Comparison of ENCODE assay signal across 1 cellular context in the genomic region with DNA sequence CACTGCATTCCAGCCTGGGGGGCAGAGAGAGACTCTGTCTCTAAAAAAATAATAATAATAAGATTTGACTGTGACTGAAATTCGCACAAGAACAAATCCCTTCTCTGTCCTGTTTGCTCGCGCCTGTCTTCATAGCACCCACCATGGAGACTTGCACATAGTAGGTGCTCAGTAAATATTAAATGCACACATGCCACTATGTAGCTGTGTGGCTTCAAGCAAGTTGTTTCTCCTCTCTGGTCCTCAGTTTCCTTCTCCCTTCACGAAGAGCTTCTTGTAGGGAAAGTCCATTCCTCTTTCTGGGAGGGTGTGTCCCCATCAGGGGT.
TF ChIP-seq lines count a peak whose summit lies in the region.

No MANE protein-coding gene starts in this region.

TF ChIP-seq in GM23338, 12 proteins besides CTCF, POLR2A, EP300 and RAD21:
- TF ChIP-seq, protein P1, sequence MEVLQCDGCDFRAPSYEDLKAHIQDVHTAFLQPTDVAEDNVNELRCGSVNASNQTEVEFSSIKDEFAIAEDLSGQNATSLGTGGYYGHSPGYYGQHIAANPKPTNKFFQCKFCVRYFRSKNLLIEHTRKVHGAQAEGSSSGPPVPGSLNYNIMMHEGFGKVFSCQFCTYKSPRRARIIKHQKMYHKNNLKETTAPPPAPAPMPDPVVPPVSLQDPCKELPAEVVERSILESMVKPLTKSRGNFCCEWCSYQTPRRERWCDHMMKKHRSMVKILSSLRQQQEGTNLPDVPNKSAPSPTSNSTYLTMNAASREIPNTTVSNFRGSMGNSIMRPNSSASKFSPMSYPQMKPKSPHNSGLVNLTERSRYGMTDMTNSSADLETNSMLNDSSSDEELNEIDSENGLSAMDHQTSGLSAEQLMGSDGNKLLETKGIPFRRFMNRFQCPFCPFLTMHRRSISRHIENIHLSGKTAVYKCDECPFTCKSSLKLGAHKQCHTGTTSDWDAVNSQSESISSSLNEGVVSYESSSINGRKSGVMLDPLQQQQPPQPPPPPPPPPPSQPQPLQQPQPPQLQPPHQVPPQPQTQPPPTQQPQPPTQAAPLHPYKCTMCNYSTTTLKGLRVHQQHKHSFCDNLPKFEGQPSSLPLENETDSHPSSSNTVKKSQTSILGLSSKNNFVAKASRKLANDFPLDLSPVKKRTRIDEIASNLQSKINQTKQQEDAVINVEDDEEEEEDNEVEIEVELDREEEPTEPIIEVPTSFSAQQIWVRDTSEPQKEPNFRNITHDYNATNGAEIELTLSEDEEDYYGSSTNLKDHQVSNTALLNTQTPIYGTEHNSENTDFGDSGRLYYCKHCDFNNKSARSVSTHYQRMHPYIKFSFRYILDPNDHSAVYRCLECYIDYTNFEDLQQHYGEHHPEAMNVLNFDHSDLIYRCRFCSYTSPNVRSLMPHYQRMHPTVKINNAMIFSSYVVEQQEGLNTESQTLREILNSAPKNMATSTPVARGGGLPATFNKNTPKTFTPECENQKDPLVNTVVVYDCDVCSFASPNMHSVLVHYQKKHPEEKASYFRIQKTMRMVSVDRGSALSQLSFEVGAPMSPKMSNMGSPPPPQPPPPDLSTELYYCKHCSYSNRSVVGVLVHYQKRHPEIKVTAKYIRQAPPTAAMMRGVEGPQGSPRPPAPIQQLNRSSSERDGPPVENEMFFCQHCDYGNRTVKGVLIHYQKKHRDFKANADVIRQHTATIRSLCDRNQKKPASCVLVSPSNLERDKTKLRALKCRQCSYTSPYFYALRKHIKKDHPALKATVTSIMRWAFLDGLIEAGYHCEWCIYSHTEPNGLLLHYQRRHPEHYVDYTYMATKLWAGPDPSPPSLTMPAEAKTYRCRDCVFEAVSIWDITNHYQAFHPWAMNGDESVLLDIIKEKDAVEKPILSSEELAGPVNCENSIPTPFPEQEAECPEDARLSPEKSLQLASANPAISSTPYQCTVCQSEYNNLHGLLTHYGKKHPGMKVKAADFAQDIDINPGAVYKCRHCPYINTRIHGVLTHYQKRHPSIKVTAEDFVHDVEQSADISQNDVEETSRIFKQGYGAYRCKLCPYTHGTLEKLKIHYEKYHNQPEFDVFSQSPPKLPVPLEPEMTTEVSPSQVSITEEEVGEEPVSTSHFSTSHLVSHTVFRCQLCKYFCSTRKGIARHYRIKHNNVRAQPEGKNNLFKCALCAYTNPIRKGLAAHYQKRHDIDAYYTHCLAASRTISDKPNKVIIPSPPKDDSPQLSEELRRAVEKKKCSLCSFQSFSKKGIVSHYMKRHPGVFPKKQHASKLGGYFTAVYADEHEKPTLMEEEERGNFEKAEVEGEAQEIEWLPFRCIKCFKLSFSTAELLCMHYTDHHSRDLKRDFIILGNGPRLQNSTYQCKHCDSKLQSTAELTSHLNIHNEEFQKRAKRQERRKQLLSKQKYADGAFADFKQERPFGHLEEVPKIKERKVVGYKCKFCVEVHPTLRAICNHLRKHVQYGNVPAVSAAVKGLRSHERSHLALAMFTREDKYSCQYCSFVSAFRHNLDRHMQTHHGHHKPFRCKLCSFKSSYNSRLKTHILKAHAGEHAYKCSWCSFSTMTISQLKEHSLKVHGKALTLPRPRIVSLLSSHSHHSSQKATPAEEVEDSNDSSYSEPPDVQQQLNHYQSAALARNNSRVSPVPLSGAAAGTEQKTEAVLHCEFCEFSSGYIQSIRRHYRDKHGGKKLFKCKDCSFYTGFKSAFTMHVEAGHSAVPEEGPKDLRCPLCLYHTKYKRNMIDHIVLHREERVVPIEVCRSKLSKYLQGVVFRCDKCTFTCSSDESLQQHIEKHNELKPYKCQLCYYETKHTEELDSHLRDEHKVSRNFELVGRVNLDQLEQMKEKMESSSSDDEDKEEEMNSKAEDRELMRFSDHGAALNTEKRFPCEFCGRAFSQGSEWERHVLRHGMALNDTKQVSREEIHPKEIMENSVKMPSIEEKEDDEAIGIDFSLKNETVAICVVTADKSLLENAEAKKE (CRISPR knock-in tag; IDR thresholded peaks at IDR 0.05), result no peak
- TF ChIP-seq, protein P2, sequence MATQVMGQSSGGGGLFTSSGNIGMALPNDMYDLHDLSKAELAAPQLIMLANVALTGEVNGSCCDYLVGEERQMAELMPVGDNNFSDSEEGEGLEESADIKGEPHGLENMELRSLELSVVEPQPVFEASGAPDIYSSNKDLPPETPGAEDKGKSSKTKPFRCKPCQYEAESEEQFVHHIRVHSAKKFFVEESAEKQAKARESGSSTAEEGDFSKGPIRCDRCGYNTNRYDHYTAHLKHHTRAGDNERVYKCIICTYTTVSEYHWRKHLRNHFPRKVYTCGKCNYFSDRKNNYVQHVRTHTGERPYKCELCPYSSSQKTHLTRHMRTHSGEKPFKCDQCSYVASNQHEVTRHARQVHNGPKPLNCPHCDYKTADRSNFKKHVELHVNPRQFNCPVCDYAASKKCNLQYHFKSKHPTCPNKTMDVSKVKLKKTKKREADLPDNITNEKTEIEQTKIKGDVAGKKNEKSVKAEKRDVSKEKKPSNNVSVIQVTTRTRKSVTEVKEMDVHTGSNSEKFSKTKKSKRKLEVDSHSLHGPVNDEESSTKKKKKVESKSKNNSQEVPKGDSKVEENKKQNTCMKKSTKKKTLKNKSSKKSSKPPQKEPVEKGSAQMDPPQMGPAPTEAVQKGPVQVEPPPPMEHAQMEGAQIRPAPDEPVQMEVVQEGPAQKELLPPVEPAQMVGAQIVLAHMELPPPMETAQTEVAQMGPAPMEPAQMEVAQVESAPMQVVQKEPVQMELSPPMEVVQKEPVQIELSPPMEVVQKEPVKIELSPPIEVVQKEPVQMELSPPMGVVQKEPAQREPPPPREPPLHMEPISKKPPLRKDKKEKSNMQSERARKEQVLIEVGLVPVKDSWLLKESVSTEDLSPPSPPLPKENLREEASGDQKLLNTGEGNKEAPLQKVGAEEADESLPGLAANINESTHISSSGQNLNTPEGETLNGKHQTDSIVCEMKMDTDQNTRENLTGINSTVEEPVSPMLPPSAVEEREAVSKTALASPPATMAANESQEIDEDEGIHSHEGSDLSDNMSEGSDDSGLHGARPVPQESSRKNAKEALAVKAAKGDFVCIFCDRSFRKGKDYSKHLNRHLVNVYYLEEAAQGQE (IDR thresholded peaks at IDR 0.05; ENCODE audit: unreplicated experiment), result no peak
TF ChIP-seq in GM23338: peak in this region for 0.
